Comparison of ENCODE assay signal across 8 cellular contexts in the genomic region with DNA sequence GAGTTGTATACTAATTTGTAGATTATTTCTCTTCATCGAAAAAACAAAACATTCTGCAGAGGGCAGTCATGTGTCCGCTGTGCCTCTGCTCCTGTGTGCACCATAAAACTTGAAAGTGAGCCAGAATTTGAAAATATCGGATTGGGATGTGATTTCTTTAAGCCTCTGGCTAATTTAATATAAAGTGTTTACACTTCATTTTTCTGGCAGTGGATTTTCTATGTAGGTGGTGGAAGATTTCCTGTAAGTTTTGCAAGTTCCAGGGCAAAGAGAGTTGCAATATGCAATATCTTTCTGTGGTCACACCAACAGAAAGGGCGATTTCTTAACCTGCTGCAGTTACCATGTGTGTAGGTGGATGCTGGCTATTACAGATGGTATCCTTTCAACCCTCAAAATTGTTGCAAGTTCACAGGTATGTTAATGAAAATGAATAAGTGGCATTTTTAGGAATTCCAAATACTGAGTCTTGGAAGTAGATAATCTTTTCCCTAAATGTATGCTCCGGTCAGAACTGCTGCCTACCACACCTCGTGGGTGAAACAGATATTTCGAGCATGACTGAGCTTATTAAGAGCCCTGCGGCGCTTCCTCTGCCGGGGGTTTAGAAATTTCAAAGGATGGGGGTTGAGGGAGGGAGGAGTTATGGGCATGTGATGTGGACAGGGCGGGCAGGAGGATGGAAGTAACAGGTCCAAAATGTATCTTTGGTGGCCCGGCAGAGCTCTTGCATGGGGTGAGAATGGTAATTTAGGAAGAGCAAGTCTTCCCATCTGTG.
DNase-seq lines count a peak whose midpoint lies in the region; ATAC-seq and TF ChIP-seq lines count a peak whose summit lies in the region.

No MANE protein-coding gene starts in this region.

- intact Hi-C loops in lower lobe of right lung (cut with DNase I) = no loop called here

- H3K4me1 ChIP-seq in lower lobe of right lung = peaks cover 46% of the 10 kb centered on the region

- no peaks in the 10 kb centered on the region for H3K36me3 ChIP-seq in lower lobe of right lung

- TF ChIP-seq CTCF in VCaP (conservative IDR thresholded peaks at IDR 0.05) (peak; percentile 44), lower lobe of right lung (IDR thresholded peaks at IDR 0.05) (no peak)

- ATAC-seq in HG03432 (IDR thresholded peaks at IDR 0.05; ENCODE audit: unreplicated experiment) = peak; percentile 81
- peak; percentile 79 to 86 for ATAC-seq in lower lobe of right lung

- DNase-seq in ELF-1 (ENCODE audit: low read depth, low spot score) = peak; percentile 47
- DNase-seq in lower lobe of right lung = peak; percentile 61
- no peak for DNase-seq in mucosa of gallbladder (ENCODE audit: low spot score)
- no peak for DNase-seq in effector CD8-positive, alpha-beta T cell (lab: John Stamatoyannopoulos, UW)
- DNase-seq in NCI-H1930 (lab: John Stamatoyannopoulos, UW) = no peak
- DNase-seq in HT-29 (ENCODE audit: low spot score) = no peak

- H3K27ac ChIP-seq in VCaP (peak overlapping the region; percentile 61), lower lobe of right lung (no peak overlapping the region)

- no peaks in the 10 kb centered on the region for H3K9me3 ChIP-seq in lower lobe of right lung

- H3K4me3 ChIP-seq in lower lobe of right lung = no peak overlapping the region

- no peaks in the 10 kb centered on the region for H3K27me3 ChIP-seq in lower lobe of right lung (ENCODE audit: low read depth)

Comparison
In these comparisons a context has a peak if more than half of its experiments do, and no peak if none do; other contexts are left out.
1. DNase-seq: peak in ELF-1 (single experiment) and lower lobe of right lung (single experiment); none in mucosa of gallbladder (single experiment), effector CD8-positive, alpha-beta T cell (single experiment), NCI-H1930 (0 of 2) and HT-29 (single experiment).